In genomic region chr6:15621203-15622044, GRCh38 we compare ENCODE assay signal across 8 cellular contexts. TPM values are rescaled to one million over a fixed set of nuclear protein-coding genes. Genes with fewer than 3 reads are reported as not detected.
DNase-seq lines count a peak whose midpoint lies in the region; ATAC-seq and TF ChIP-seq lines count a peak whose summit lies in the region.

No MANE protein-coding gene starts in this region.

- CTCF ChIA-PET in Calu3 (lab: Charles Lee): no interaction called here

- H3K4me1 Mint-ChIP-seq in activated naive CD8-positive, alpha-beta T cell treated with anti-CD3 and anti-CD28 coated beads for 36 hours: peaks cover 50% of the 10 kb centered on the region
- peaks cover 47 to 79% of the 10 kb centered on the region in 2 donors for H3K4me1 Mint-ChIP-seq in immature natural killer cell
- H3K4me1 Mint-ChIP-seq in Calu3 (ENCODE audit: low read depth, unreplicated experiment): no peaks in the 10 kb centered on the region

- intact Hi-C loops in Calu3 (cut with micrococcal nuclease; ENCODE audit: unreplicated experiment): loop anchor here (10.0 kb wide), 1 partner anchor 97 kb away; no protein-coding TSS in a partner anchor

- no peak overlapping the region for H3K4me3 Mint-ChIP-seq in activated naive CD8-positive, alpha-beta T cell treated with anti-CD3 and anti-CD28 coated beads for 36 hours
- H3K4me3 Mint-ChIP-seq in immature natural killer cell (peak overlapping the region in 2 of 5 donors; percentile 10 to 59), Calu3 (ENCODE audit: low read depth, unreplicated experiment) (no peak overlapping the region)

- no peak overlapping the region for H3K4me3 ChIP-seq in LNCaP clone FGC (ENCODE audit: low read depth, low read length)

- BruUV-seq in Calu3 (replicated peaks; lab: Mats Ljungman, UMichigan): no TSS peak

- H3K9me3 Mint-ChIP-seq in activated naive CD8-positive, alpha-beta T cell treated with anti-CD3 and anti-CD28 coated beads for 36 hours: peaks cover 1% of the 10 kb centered on the region
- H3K9me3 Mint-ChIP-seq in immature natural killer cell: no peaks in the 10 kb centered on the region
- H3K9me3 Mint-ChIP-seq in Calu3 (ENCODE audit: low read depth, unreplicated experiment): no peaks in the 10 kb centered on the region

- no peaks in the 10 kb centered on the region for H3K27me3 Mint-ChIP-seq in activated naive CD8-positive, alpha-beta T cell treated with anti-CD3 and anti-CD28 coated beads for 36 hours
- no peaks in the 10 kb centered on the region for H3K27me3 Mint-ChIP-seq in immature natural killer cell (ENCODE audit: low read depth in 3 of 3)
- H3K27me3 Mint-ChIP-seq in Calu3 (ENCODE audit: unreplicated experiment): no peaks in the 10 kb centered on the region

- H3K27ac Mint-ChIP-seq in activated naive CD8-positive, alpha-beta T cell treated with anti-CD3 and anti-CD28 coated beads for 36 hours: no peak overlapping the region
- H3K27ac Mint-ChIP-seq in immature natural killer cell: peak overlapping the region; percentile 21 to 87 (median 56)
- no peak overlapping the region for H3K27ac Mint-ChIP-seq in Calu3 (ENCODE audit: unreplicated experiment)

- ATAC-seq in GM18502 (IDR thresholded peaks at IDR 0.05; ENCODE audit: poor library complexity, unreplicated experiment) (peak; percentile 96), GM21825 (IDR thresholded peaks at IDR 0.05; ENCODE audit: unreplicated experiment) (peak; percentile 90)
- peak; percentile 91 for ATAC-seq in stimulated activated naive CD8-positive, alpha-beta T cell treated with anti-CD3 and anti-CD28 coated beads, Interleukin-15, Interleukin-2, amounts not matched to agents 100 U/mL and 50 U/mL, for 24 hours

- peaks cover 11% of the 10 kb centered on the region for H3K36me3 Mint-ChIP-seq in activated naive CD8-positive, alpha-beta T cell treated with anti-CD3 and anti-CD28 coated beads for 36 hours
- H3K36me3 Mint-ChIP-seq in immature natural killer cell (peaks cover 0 to 13% (median 9%) of the 10 kb centered on the region in 3 donors), Calu3 (ENCODE audit: insufficient read depth, unreplicated experiment) (no peaks in the 10 kb centered on the region)

- DNase-seq in LNCaP clone FGC (ENCODE audit: low read depth): peak; percentile 18
- peak; percentile 14 for DNase-seq in activated naive CD8-positive, alpha-beta T cell treated with anti-CD3 and anti-CD28 coated beads for 36 hours
- DNase-seq in immature natural killer cell: no peak
- peak; percentile 33 for DNase-seq in stimulated activated naive CD8-positive, alpha-beta T cell treated with anti-CD3 and anti-CD28 coated beads, Interleukin-15, Interleukin-2, amounts not matched to agents 100 U/mL and 50 U/mL, for 24 hours
- DNase-seq in Calu3: no peak
- DNase-seq in DMS53 treated with DMSO at 0.1 percent for 48 hours (lab: John Stamatoyannopoulos, UW; ENCODE audit: unreplicated experiment): no peak

- TF ChIP-seq CTCF in LNCaP clone FGC (IDR thresholded peaks at IDR 0.05; ENCODE audit: control insufficient read depth, extremely low read depth, insufficient read depth): no peak
- no peak for TF ChIP-seq CTCF in Calu3 (IDR thresholded peaks at IDR 0.05; ENCODE audit: unreplicated experiment)

RNA-seq across cellular contexts. Expression of gene DTNBP1, which starts 41.4 kb away (rescaled TPM):
- total RNA-seq in activated naive CD8-positive, alpha-beta T cell treated with anti-CD3 and anti-CD28 coated beads for 36 hours: 10 to 100 TPM; 19.0 to 19.1 TPM
- 100 to 1,000 TPM in 1 of 3 donors, 10 to 100 TPM in 2; 60.3 to 109 (median 86.4) TPM for polyA plus RNA-seq in immature natural killer cell
- 10.0 and 12.8 TPM in 2 replicates for total RNA-seq in Calu3 (2022)

Comparison
In these comparisons a context has a peak if more than half of its experiments do, and no peak if none do; other contexts are left out.
1. DNase-seq: peak in LNCaP clone FGC (single experiment), activated naive CD8-positive, alpha-beta T cell treated with anti-CD3 and anti-CD28 coated beads for 36 hours (single experiment) and stimulated activated naive CD8-positive, alpha-beta T cell treated with anti-CD3 and anti-CD28 coated beads, Interleukin-15, Interleukin-2, amounts not matched to agents 100 U/mL and 50 U/mL, for 24 hours (single experiment); none in immature natural killer cell (0 of 3), Calu3 (single experiment) and DMS53 treated with DMSO at 0.1 percent for 48 hours (single experiment).
2. H3K27ac Mint-ChIP-seq: peak in immature natural killer cell (6 of 6); none in activated naive CD8-positive, alpha-beta T cell treated with anti-CD3 and anti-CD28 coated beads for 36 hours (single experiment) and Calu3 (single experiment).
3. Peak in every context shown above with its lines, with median percentiles within 50 percentile points of each other: ATAC-seq.